17 cellular contexts compared by ENCODE assay signal in the genomic region with DNA sequence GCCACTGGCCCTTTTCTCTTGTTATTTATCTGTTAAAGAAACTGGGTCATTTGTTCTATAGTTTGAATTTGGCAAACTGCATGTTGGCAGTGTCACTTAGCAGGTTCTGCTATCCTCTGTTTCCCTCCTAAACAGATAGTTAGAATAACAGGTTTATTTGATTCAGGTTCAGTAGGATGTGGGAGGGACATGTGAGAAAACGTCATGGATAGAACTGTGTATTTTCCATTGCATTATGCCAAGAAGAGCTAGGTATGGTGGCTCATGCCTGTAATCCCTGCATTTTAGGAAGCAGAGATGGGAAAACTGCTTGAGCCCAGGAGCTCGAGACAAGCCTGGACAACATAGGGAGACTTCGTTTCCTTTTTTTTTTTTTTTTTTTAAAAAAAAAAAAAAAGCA.
"Had no signal": no experiment of that assay in that cellular context is flagged by ENCODE, and none has a peak within 500 bp of the region (broad histone marks: within the 10 kb centered on the region; RNA-seq: fewer than 3 reads in every experiment).

No MANE protein-coding gene starts in this region.

- H3K27ac Mint-ChIP-seq: type B pancreatic cell had no signal

- H3K9me3 ChIP-seq: colonic mucosa, right atrium auricular region, thyroid gland had no signal

- H3K4me3 ChIP-seq: colonic mucosa, lung, right atrium auricular region, thyroid gland had no signal

- H3K4me1 ChIP-seq: colonic mucosa, foreskin keratinocyte, right atrium auricular region, thyroid gland had no signal

- H3K9me3 Mint-ChIP-seq: naive B cell, type B pancreatic cell had no signal

- DNase-seq: colonic mucosa; dermis blood vessel endothelial cell; erythroblast; foreskin keratinocyte; kidney; left cardiac atrium; left ventricle myocardium superior; mesendoderm; naive B cell; posterior cingulate gyrus; small intestine; stimulated activated CD4-positive, alpha-beta T cell treated with anti-CD3 and anti-CD28 coated beads, Interleukin-12 subunit alpha, Interleukin-12 subunit beta, amount 100 ng/mL, for 4 hours; stimulated activated naive CD4-positive, alpha-beta T cell treated with Interleukin-2 at 50 U/mL for 16 hours; thyroid gland had no signal

- H3K4me1 Mint-ChIP-seq: naive B cell had no signal

- ATAC-seq: foreskin keratinocyte, left cardiac atrium, left ventricle myocardium superior had no signal

- H3K27me3 ChIP-seq: colonic mucosa, foreskin keratinocyte, right atrium auricular region, thyroid gland had no signal

- H3K27me3 Mint-ChIP-seq: naive B cell, type B pancreatic cell had no signal

- H3K4me3 Mint-ChIP-seq: naive B cell, type B pancreatic cell had no signal

- H3K27ac ChIP-seq: colonic mucosa, foreskin keratinocyte, right atrium auricular region, thyroid gland had no signal
